Comparison of ENCODE assay signal across 20 cellular contexts in genomic region chr19:4443188-4443587, GRCh38.
"Had no signal": no experiment of that assay in that cellular context is flagged by ENCODE, and none has a peak within 500 bp of the region (broad histone marks: within the 10 kb centered on the region; RNA-seq: fewer than 3 reads in every experiment).

No MANE protein-coding gene starts in this region.

- H3K4me1 Mint-ChIP-seq: activated naive CD8-positive, alpha-beta T cell treated with anti-CD3 and anti-CD28 coated beads, Interleukin-2, amount 50 U/mL, for 24 hours had no signal

- H3K9me3 Mint-ChIP-seq: activated naive CD4-positive, alpha-beta T cell treated with anti-CD3 and anti-CD28 coated beads for 36 hours; activated naive CD8-positive, alpha-beta T cell treated with anti-CD3 and anti-CD28 coated beads, Interleukin-2, amount 50 U/mL, for 24 hours; activated T-cell treated with anti-CD3 and anti-CD28 coated beads, Interleukin-2, amount 50 U/mL, for 24 hours; natural killer cell; T-cell had no signal

- H3K9me3 ChIP-seq: lower lobe of right lung, prostate gland, right atrium auricular region, thoracic aorta had no signal

- H3K36me3 Mint-ChIP-seq: natural killer cell had no signal

- DNase-seq: activated CD4-positive, alpha-beta T cell treated with anti-CD3 and anti-CD28 coated beads for 48 hours; activated CD4-positive, CD25-positive, alpha-beta regulatory T cell; activated CD8-positive, alpha-beta T cell treated with anti-CD3 and anti-CD28 coated beads, Interleukin-2, amount 10 ng/mL, durations not matched to agents 7 days and 5 days; activated naive CD4-positive, alpha-beta T cell treated with anti-CD3 and anti-CD28 coated beads for 36 hours; activated naive CD8-positive, alpha-beta T cell treated with anti-CD3 and anti-CD28 coated beads, Interleukin-2, amount 50 U/mL, for 24 hours; activated T-cell treated with anti-CD3 and anti-CD28 coated beads, Interleukin-2, amount 50 U/mL, for 24 hours; anterior cingulate cortex; caudate nucleus; dorsolateral prefrontal cortex; foreskin keratinocyte; hippocampal formation; left cardiac atrium; lower lobe of right lung; natural killer cell; T-cell; T-helper 9 cell had no signal

- H3K4me1 ChIP-seq: foreskin keratinocyte, lower lobe of right lung, prostate gland, right atrium auricular region had no signal

- H3K4me3 Mint-ChIP-seq: activated CD8-positive, alpha-beta T cell treated with anti-CD3 and anti-CD28 coated beads, Interleukin-2, amount 10 ng/mL, durations not matched to agents 7 days and 5 days; activated naive CD4-positive, alpha-beta T cell treated with anti-CD3 and anti-CD28 coated beads for 36 hours; activated naive CD8-positive, alpha-beta T cell treated with anti-CD3 and anti-CD28 coated beads, Interleukin-2, amount 50 U/mL, for 24 hours; activated T-cell treated with anti-CD3 and anti-CD28 coated beads, Interleukin-2, amount 50 U/mL, for 24 hours; brain; natural killer cell; T-cell had no signal

- H3K27ac ChIP-seq: foreskin keratinocyte, lower lobe of right lung, prostate gland, right atrium auricular region, thoracic aorta had no signal

- H3K27me3 ChIP-seq: dorsolateral prefrontal cortex, foreskin keratinocyte, right atrium auricular region had no signal

- H3K4me3 ChIP-seq: dorsolateral prefrontal cortex, lower lobe of right lung, prostate gland, right atrium auricular region, thoracic aorta had no signal

- H3K27ac Mint-ChIP-seq: activated CD8-positive, alpha-beta T cell treated with anti-CD3 and anti-CD28 coated beads, Interleukin-2, amount 10 ng/mL, durations not matched to agents 7 days and 5 days; activated naive CD8-positive, alpha-beta T cell treated with anti-CD3 and anti-CD28 coated beads, Interleukin-2, amount 50 U/mL, for 24 hours; T-cell had no signal

- H3K27me3 Mint-ChIP-seq: activated naive CD8-positive, alpha-beta T cell treated with anti-CD3 and anti-CD28 coated beads, Interleukin-2, amount 50 U/mL, for 24 hours; activated T-cell treated with anti-CD3 and anti-CD28 coated beads, Interleukin-2, amount 50 U/mL, for 24 hours; T-cell had no signal

- ATAC-seq: activated CD8-positive, alpha-beta T cell treated with anti-CD3 and anti-CD28 coated beads, Interleukin-2, amount 10 ng/mL, durations not matched to agents 7 days and 5 days; activated naive CD8-positive, alpha-beta T cell treated with anti-CD3 and anti-CD28 coated beads, Interleukin-2, amount 50 U/mL, for 24 hours; foreskin keratinocyte; left cardiac atrium had no signal
